Comparison of ENCODE assay signal across 8 cellular contexts in genomic region chr20:31603822-31604566, GRCh38. TPM values are rescaled to one million over a fixed set of nuclear protein-coding genes. Genes with fewer than 3 reads are reported as not detected.
A peak's percentile ranks its signal among the peaks of the same experiment; 100 is the strongest.
DNase-seq lines count a peak whose midpoint lies in the region; ATAC-seq and TF ChIP-seq lines count a peak whose summit lies in the region.

No MANE protein-coding gene starts in this region.

- peak; percentile 59 to 66 for TF ChIP-seq POLR2A in adrenal gland (IDR thresholded peaks at IDR 0.05)
- peak in 1 of 2 donors; percentile 85 for TF ChIP-seq POLR2A in heart left ventricle (IDR thresholded peaks at IDR 0.05)

- H2AFZ ChIP-seq in parathyroid adenoma: peak overlapping the region; percentile 6

- H3K9ac ChIP-seq in parathyroid adenoma: no peak overlapping the region

- H3K4me2 ChIP-seq in parathyroid adenoma (ENCODE audit: low read length): peak overlapping the region; percentile 77

- peaks cover 0 to 22% of the 10 kb centered on the region in 2 donors for H3K4me1 ChIP-seq in adrenal gland (replicated peaks in 1 of 2)
- peaks cover 0 to 53% (median 20%) of the 10 kb centered on the region in 12 donors for H3K4me1 ChIP-seq in heart left ventricle
- peaks cover 7% of the 10 kb centered on the region for H3K4me1 ChIP-seq in parathyroid adenoma
- H3K4me1 ChIP-seq in thymus (ENCODE audit: control insufficient read depth, insufficient read depth, low read length): peaks cover 17% of the 10 kb centered on the region

- ATAC-seq in heart left ventricle: peak; percentile 72 to 85 (median 83)

- intact Hi-C loops in adrenal gland (cut with DNase I): no loop called here
- intact Hi-C loops in heart left ventricle (cut with DNase I): loop anchor here in 5 of 10 donors (1.0 to 2.0 kb wide), 3 partner anchors 8 to 31 kb away; no protein-coding TSS in a partner anchor

- no peaks in the 10 kb centered on the region for H3K27me3 ChIP-seq in adrenal gland
- H3K27me3 ChIP-seq in heart left ventricle: peaks cover 0 to 14% (median 0%) of the 10 kb centered on the region in 9 donors
- H3K27me3 ChIP-seq in parathyroid adenoma (ENCODE audit: control insufficient read depth, insufficient read depth, low read length): no peaks in the 10 kb centered on the region
- H3K27me3 ChIP-seq in thymus (ENCODE audit: control insufficient read depth, insufficient read depth): peaks cover 25% of the 10 kb centered on the region

- H3K9me3 ChIP-seq in adrenal gland (replicated peaks in 1 of 3) (no peaks in the 10 kb centered on the region), heart left ventricle (no peaks in the 10 kb centered on the region), parathyroid adenoma (ENCODE audit: control insufficient read depth, low read length) (no peaks in the 10 kb centered on the region), thymus (ENCODE audit: control insufficient read depth) (no peaks in the 10 kb centered on the region)

- DNase-seq in DMS53 (lab: John Stamatoyannopoulos, UW): peak; percentile 100
- peak; percentile 88 for DNase-seq in HCEC 1CT
- peak; percentile 96 for DNase-seq in NCI-H1694 (lab: John Stamatoyannopoulos, UW)
- DNase-seq in T follicular helper cell (ENCODE audit: low read depth): peak; percentile 74
- DNase-seq in adrenal gland: peak; percentile 85 to 97 (median 93)
- DNase-seq in heart left ventricle: peak; percentile 95 to 98 (median 97)

- no peak for TF ChIP-seq CTCF in adrenal gland (IDR thresholded peaks at IDR 0.05)
- no peak for TF ChIP-seq CTCF in heart left ventricle (IDR thresholded peaks at IDR 0.05)
- TF ChIP-seq CTCF in parathyroid adenoma (IDR thresholded peaks at IDR 0.05): no peak

- peak overlapping the region in 4 of 5 donors; percentile 71 to 90 (median 78) for H3K27ac ChIP-seq in adrenal gland
- H3K27ac ChIP-seq in heart left ventricle: peak overlapping the region; percentile 83 to 96 (median 92)
- H3K27ac ChIP-seq in parathyroid adenoma: peak overlapping the region; percentile 80
- H3K27ac ChIP-seq in thymus (ENCODE audit: low read depth): no peak overlapping the region

- no peaks in the 10 kb centered on the region for H3K79me2 ChIP-seq in parathyroid adenoma

- peak overlapping the region in 2 of 4 donors; percentile 31 to 64 for H3K4me3 ChIP-seq in adrenal gland
- H3K4me3 ChIP-seq in heart left ventricle: peak overlapping the region; percentile 58 to 91 (median 74)
- H3K4me3 ChIP-seq in parathyroid adenoma (ENCODE audit: low read depth, low read length): peak overlapping the region; percentile 68
- peak overlapping the region; percentile 57 for H3K4me3 ChIP-seq in thymus (ENCODE audit: low read length)

- H3K36me3 ChIP-seq in adrenal gland (replicated peaks in 1 of 2) (no peaks in the 10 kb centered on the region), heart left ventricle (peaks cover 0 to 13% (median 0%) of the 10 kb centered on the region in 9 donors), parathyroid adenoma (ENCODE audit: control insufficient read depth, insufficient read depth, low read length) (no peaks in the 10 kb centered on the region), thymus (ENCODE audit: control insufficient read depth, insufficient read depth) (no peaks in the 10 kb centered on the region)

- WGBS in adrenal gland, 4 donors: 14 to 19% (median 16%) methylated on average over 34 to 43 of the region's 43 CpGs
- whole genome bisulfite sequencing in heart left ventricle, 4 donors: 13 to 18% (median 13%) methylated on average over 31 to 43 of the region's 43 CpGs
- 15% methylated on average over 43 of the region's 43 CpGs for WGBS in thymus

RNA-seq across cellular contexts. Expression of gene ID1, which starts 1.1 kb away (rescaled TPM):
- total RNA-seq in adrenal gland: 100 to 1,000 TPM in 7 of 8 donors, 10 to 100 TPM in 1; 60.7 to 468 (median 113) TPM
- 100 to 1,000 TPM in 2 of 3 donors, 10 to 100 TPM in 1; 19.8 to 357 (median 192) TPM for polyA plus RNA-seq in adrenal gland
- total RNA-seq in heart left ventricle: 100 to 1,000 TPM in 6 of 9 donors, 10 to 100 TPM in 3; 72.4 to 619 (median 112) TPM
- 100 to 1,000 TPM; 140 to 327 TPM for polyA plus RNA-seq in heart left ventricle
- polyA plus RNA-seq in thymus: 138 TPM

RNA-seq across cellular contexts. Expression of gene COX4I2, which starts 33.7 kb away (rescaled TPM):
- not detected for total RNA-seq in adrenal gland
- polyA plus RNA-seq in adrenal gland: 10 to 100 TPM in 1 of 3 donors, 1 to 10 TPM in 1, under 1 TPM in 1; 0.26 to 12.9 (median 2.8) TPM
- 10 to 100 TPM in 5 of 9 donors, 1 to 10 TPM in 4; 5.7 to 29.4 (median 10.6) TPM for total RNA-seq in heart left ventricle
- 10 to 100 TPM; 13.6 to 42.8 TPM for polyA plus RNA-seq in heart left ventricle
- polyA plus RNA-seq in thymus: 5.4 TPM
